18 cellular contexts compared by ENCODE assay signal in the genomic region with DNA sequence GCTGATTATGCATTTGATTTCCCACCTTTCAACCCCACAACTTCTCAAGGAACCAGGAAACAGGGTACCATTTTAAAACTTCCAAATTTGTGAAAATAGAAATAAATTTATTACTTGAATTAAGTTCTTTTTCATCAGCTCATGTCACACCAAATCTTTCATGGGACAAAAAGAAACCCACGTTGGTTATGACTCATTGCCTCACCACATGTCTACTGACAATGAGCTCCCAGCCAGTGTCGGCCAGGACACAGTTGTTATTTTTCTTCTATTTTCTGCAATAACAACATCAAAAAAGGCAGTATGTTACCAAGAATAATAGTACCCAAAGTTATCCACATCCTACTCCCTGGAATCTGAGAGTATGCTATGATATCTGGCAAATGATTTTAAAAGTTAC. TPM values are rescaled to one million over a fixed set of nuclear protein-coding genes. Genes with fewer than 3 reads are reported as not detected.
"Had no signal": no experiment of that assay in that cellular context is flagged by ENCODE, and none has a peak within 500 bp of the region (broad histone marks: within the 10 kb centered on the region; RNA-seq: fewer than 3 reads in every experiment).

No MANE protein-coding gene starts in this region.

- H3K36me3 Mint-ChIP-seq: naive thymus-derived CD4-positive, alpha-beta T cell had no signal

- H3K4me3 Mint-ChIP-seq: activated CD4-positive, alpha-beta memory T cell treated with anti-CD3 and anti-CD28 coated beads, Interleukin-2, amount 10 ng/mL, durations not matched to agents 7 days and 5 days; activated T-helper 1 cell treated with anti-CD3 and anti-CD28 coated beads, Interleukin-12 subunit alpha, Interleukin-12 subunit beta, Interleukin-2, Interleukin-4 antibody, amounts not matched to agents 30 ng/mL and 10 ng/mL and 1 ng/mL, durations not matched to agents 14 hours and 24 hours and 36 hours; naive thymus-derived CD4-positive, alpha-beta T cell had no signal

- H3K79me2 ChIP-seq: hepatocyte had no signal

- H3K36me3 ChIP-seq: ascending aorta, ovary, thoracic aorta had no signal

- ATAC-seq: esophagus mucosa; left lobe of liver; naive thymus-derived CD4-positive, alpha-beta T cell; sciatic nerve had no signal

- H3K4me3 ChIP-seq: ascending aorta, dorsolateral prefrontal cortex, hepatocyte, ovary, thoracic aorta had no signal

- H3K4me2 ChIP-seq: hepatocyte had no signal

- H3K27ac ChIP-seq: ascending aorta, dorsolateral prefrontal cortex, hepatocyte, ovary, thoracic aorta had no signal

- DNase-seq: activated CD4-positive, alpha-beta memory T cell treated with anti-CD3 and anti-CD28 coated beads, Interleukin-2, amount 10 ng/mL, durations not matched to agents 7 days and 5 days; activated CD4-positive, CD25-positive, alpha-beta regulatory T cell treated with anti-CD3 and anti-CD28 coated beads, Interleukin-2, amount 50 U/mL, for 72 hours; activated CD8-positive, alpha-beta memory T cell treated with anti-CD3 and anti-CD28 coated beads, Interleukin-2, amount 50 U/mL, for 48 hours; activated naive CD4-positive, alpha-beta T cell; dorsolateral prefrontal cortex; naive thymus-derived CD4-positive, alpha-beta T cell; ovary; T-helper 1 cell; T1000 had no signal

- FAIRE-seq: bronchial epithelial cell, keratinocyte had no signal

- H3K27ac Mint-ChIP-seq: activated CD4-positive, alpha-beta memory T cell treated with anti-CD3 and anti-CD28 coated beads, Interleukin-2, amount 10 ng/mL, durations not matched to agents 7 days and 5 days; naive thymus-derived CD4-positive, alpha-beta T cell had no signal

- H3K4me1 ChIP-seq: ascending aorta had no signal

- H2AFZ ChIP-seq: hepatocyte had no signal

- H3K27me3 ChIP-seq: ascending aorta, hepatocyte, ovary had no signal

- H3K9me3 ChIP-seq: ascending aorta, ovary, thoracic aorta had no signal

- H3K4me1 Mint-ChIP-seq: naive thymus-derived CD4-positive, alpha-beta T cell had no signal

RNA-seq across cellular contexts. Expression of a gene that starts 17.3 kb away (rescaled TPM):
- total RNA-seq: activated CD4-positive, alpha-beta memory T cell treated with anti-CD3 and anti-CD28 coated beads, Interleukin-2, amount 10 ng/mL, durations not matched to agents 7 days and 5 days; activated T-helper 1 cell treated with anti-CD3 and anti-CD28 coated beads, Interleukin-12 subunit alpha, Interleukin-12 subunit beta, Interleukin-2, Interleukin-4 antibody, amounts not matched to agents 30 ng/mL and 10 ng/mL and 1 ng/mL, durations not matched to agents 14 hours and 24 hours and 36 hours; bronchial epithelial cell had no signal
- polyA plus RNA-seq: keratinocyte had no signal
